8 cellular contexts compared by ENCODE assay signal in the genomic region with DNA sequence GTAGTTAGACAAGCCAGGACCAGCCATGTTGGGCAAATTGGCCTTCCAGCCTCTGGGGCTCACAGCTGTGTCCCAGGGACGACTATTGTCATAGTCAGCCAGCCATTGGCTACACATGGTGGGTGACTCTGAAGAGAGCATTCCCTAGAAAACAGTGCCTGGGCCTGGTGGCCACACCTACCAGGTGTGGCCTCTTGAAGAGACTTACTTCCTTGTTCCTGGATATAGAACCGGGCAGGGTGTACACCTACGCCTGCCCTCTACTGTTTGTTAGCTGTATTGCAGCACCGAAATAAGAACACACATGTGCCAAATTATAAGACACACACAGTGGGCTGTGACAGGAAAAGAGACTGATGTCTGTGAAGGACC.
A peak's percentile ranks its signal among the peaks of the same experiment; 100 is the strongest.
DNase-seq lines count a peak whose midpoint lies in the region; ATAC-seq and TF ChIP-seq lines count a peak whose summit lies in the region.

No MANE protein-coding gene starts in this region.

- ATAC-seq in aorta (ENCODE audit: low FRiP score) = no peak

- DNase-seq in DMS153 (lab: John Stamatoyannopoulos, UW) = peak; percentile 88
- DNase-seq in HFF-Myc (ENCODE audit: extremely low read depth, low read depth) = no peak
- peak; percentile 50 for DNase-seq in NT2/D1 (ENCODE audit: low read depth, low spot score)
- peak; percentile 73 for DNase-seq in brain microvascular endothelial cell
- DNase-seq in left kidney (ENCODE audit: low read depth, low spot score) = peak; percentile 73
- DNase-seq in type B pancreatic cell (ENCODE audit: extremely low spot score, unreplicated experiment) = no peak
- no peak for DNase-seq in aorta
- DNase-seq in effector memory CD4-positive, alpha-beta T cell = no peak

- H3K36me3 ChIP-seq in NT2/D1 (ENCODE audit: insufficient read depth, insufficient read length, low read length) = no peaks in the 10 kb centered on the region
- H3K36me3 ChIP-seq in brain microvascular endothelial cell (replicated peaks) = no peaks in the 10 kb centered on the region
- H3K36me3 ChIP-seq in aorta (ENCODE audit: control insufficient read depth in 1 of 2, insufficient read depth in 2 of 2, low read length in 1 of 2) = no peaks in the 10 kb centered on the region
- H3K36me3 ChIP-seq in effector memory CD4-positive, alpha-beta T cell (ENCODE audit: control insufficient read depth, insufficient read depth, low read length) = no peaks in the 10 kb centered on the region

- H3K27me3 Mint-ChIP-seq in type B pancreatic cell = peaks cover 22% of the 10 kb centered on the region

- no peaks in the 10 kb centered on the region for H3K9me3 Mint-ChIP-seq in type B pancreatic cell

- 45 to 51% methylated on average over 4 of the region's 4 CpGs for WGBS in aorta, 2 donors

- no peak overlapping the region for H3K9ac ChIP-seq in NT2/D1 (ENCODE audit: insufficient read length, low read depth)

- H3K4me1 ChIP-seq in NT2/D1 (ENCODE audit: insufficient read depth, insufficient read length) = peaks cover 21% of the 10 kb centered on the region
- H3K4me1 ChIP-seq in aorta (ENCODE audit: control insufficient read depth in 1 of 2, insufficient read depth in 2 of 2, low read length in 2 of 2) = no peaks in the 10 kb centered on the region
- no peaks in the 10 kb centered on the region for H3K4me1 ChIP-seq in effector memory CD4-positive, alpha-beta T cell (ENCODE audit: control insufficient read depth, insufficient read depth, low read length, poor library complexity, severe bottlenecking)

- intact Hi-C loops in aorta (cut with DNase I) = loop anchor here in 1 of 2 donors (5.0 kb wide), 1 partner anchor 43 kb away; no protein-coding TSS in a partner anchor

- in situ Hi-C loops in brain microvascular endothelial cell (cut with HindIII; ENCODE audit: low pct_ligation_motif_present, low sequenced_read_pairs) = no loop called here

- H3K4me3 Mint-ChIP-seq in type B pancreatic cell = peak overlapping the region; percentile 48

- no peaks in the 10 kb centered on the region for H3K36me3 Mint-ChIP-seq in type B pancreatic cell

- H3K4me3 ChIP-seq in HFF-Myc (replicated peaks; ENCODE audit: low read depth, low read length) (no peak overlapping the region), NT2/D1 (ENCODE audit: insufficient read length, low read depth) (no peak overlapping the region), brain microvascular endothelial cell (ENCODE audit: low read depth, low read length) (no peak overlapping the region), aorta (ENCODE audit: low read length in 2 of 2) (no peak overlapping the region)
- no peak overlapping the region for H3K4me3 ChIP-seq in effector memory CD4-positive, alpha-beta T cell (ENCODE audit: insufficient read depth, low read depth, low read length, poor library complexity, severe bottlenecking)

- TF ChIP-seq CTCF in HFF-Myc (IDR thresholded peaks at IDR 0.05; ENCODE audit: low read depth, low read length, missing control alignments) (peak; percentile 79), brain microvascular endothelial cell (IDR thresholded peaks at IDR 0.05; ENCODE audit: low read depth, low read length, missing control alignments) (peak; percentile 84), type B pancreatic cell (conservative IDR thresholded peaks at IDR 0.05) (peak; percentile 86)

- H3K27ac Mint-ChIP-seq in type B pancreatic cell = no peak overlapping the region

- no peak overlapping the region for H3K27ac ChIP-seq in brain microvascular endothelial cell
- H3K27ac ChIP-seq in aorta (ENCODE audit: low read depth in 1 of 2, low read length in 2 of 2) = peak overlapping the region in 1 of 2 donors; percentile 43
- no peak overlapping the region for H3K27ac ChIP-seq in effector memory CD4-positive, alpha-beta T cell (ENCODE audit: insufficient read depth, low read length, poor library complexity, severe bottlenecking)

- peaks cover 60% of the 10 kb centered on the region for H3K4me1 Mint-ChIP-seq in type B pancreatic cell (ENCODE audit: unreplicated experiment)

- H3K27me3 ChIP-seq in NT2/D1 (ENCODE audit: insufficient read depth, insufficient read length) (peaks cover 20% of the 10 kb centered on the region), brain microvascular endothelial cell (replicated peaks) (no peaks in the 10 kb centered on the region), aorta (ENCODE audit: control insufficient read depth in 1 of 2, insufficient read depth in 2 of 2, low read length in 1 of 2) (no peaks in the 10 kb centered on the region)
- H3K27me3 ChIP-seq in effector memory CD4-positive, alpha-beta T cell (replicated peaks; ENCODE audit: control insufficient read depth, insufficient read depth, low read length, poor library complexity, severe bottlenecking) = peaks cover 3% of the 10 kb centered on the region

- H3K9me3 ChIP-seq in NT2/D1 (ENCODE audit: insufficient read depth, low read length) = no peaks in the 10 kb centered on the region
- H3K9me3 ChIP-seq in aorta (ENCODE audit: control insufficient read depth, low read length) = no peaks in the 10 kb centered on the region
- H3K9me3 ChIP-seq in effector memory CD4-positive, alpha-beta T cell (ENCODE audit: control insufficient read depth, low read length) = peaks cover 4% of the 10 kb centered on the region

Comparison
In these comparisons a context has a peak if more than half of its experiments do, and no peak if none do; other contexts are left out.
1. DNase-seq: peak in DMS153 (single experiment), NT2/D1 (single experiment), brain microvascular endothelial cell (single experiment) and left kidney (single experiment); none in HFF-Myc (single experiment), type B pancreatic cell (single experiment), aorta (0 of 2) and effector memory CD4-positive, alpha-beta T cell (0 of 3).
2. Peak in every context shown above with its lines, with median percentiles within 50 percentile points of each other: CTCF ChIP-seq.